7 cellular contexts compared by ENCODE assay signal in genomic region chr14:30875788-30876053, GRCh38. TPM values are rescaled to one million over a fixed set of nuclear protein-coding genes. Genes with fewer than 3 reads are reported as not detected.
DNase-seq lines count a peak whose midpoint lies in the region; ATAC-seq and TF ChIP-seq lines count a peak whose summit lies in the region.

No MANE protein-coding gene starts in this region.

- peak overlapping the region; percentile 86 for H3K4me3 Mint-ChIP-seq in neural crest cell

- WGBS in IMR-90 (ENCODE audit: extremely low coverage in 2 of 2, insufficient read length in 1 of 2), 2 experiments: no CpG with 5 or more reads among the region's 9 CpGs

- H3K27ac Mint-ChIP-seq in neural crest cell (ENCODE audit: unreplicated experiment): no peak overlapping the region

- no peak for TF ChIP-seq RAD21 in IMR-90 (IDR thresholded peaks at IDR 0.05; ENCODE audit: low read length)

- no peaks in the 10 kb centered on the region for H3K79me1 ChIP-seq in IMR-90 (ENCODE audit: low read depth in 1 of 2, low read length in 2 of 2)

- no peak overlapping the region for H3K56ac ChIP-seq in IMR-90 (ENCODE audit: extremely low read depth, insufficient read depth, low read length)

- H3K27me3 Mint-ChIP-seq in neural crest cell (ENCODE audit: low read depth): peaks cover 54% of the 10 kb centered on the region

- no peaks in the 10 kb centered on the region for H3K9me3 ChIP-seq in IMR-90 (ENCODE audit: control insufficient read depth, insufficient read depth, low read length)

- dilution Hi-C loops in IMR-90 (cut with HindIII; ENCODE audit: low sequenced_read_pairs, unreplicated experiment): no loop called here

- no peak overlapping the region for H3K18ac ChIP-seq in IMR-90 (ENCODE audit: low read depth, low read length)

- no peak overlapping the region for H3K14ac ChIP-seq in IMR-90 (replicated peaks; ENCODE audit: low read depth, low read length)

- H3K4me1 Mint-ChIP-seq in neural crest cell: peaks cover 10% of the 10 kb centered on the region

- ATAC-seq in IMR-90 (ENCODE audit: low read depth): no peak

- H2BK5ac ChIP-seq in IMR-90 (ENCODE audit: low read depth, low read length, poor library complexity, severe bottlenecking): no peak overlapping the region

- no peak overlapping the region for H4K8ac ChIP-seq in IMR-90 (ENCODE audit: low read depth in 2 of 2, low read length in 2 of 2)

- BruUV-seq in IMR-90 (replicated peaks; lab: Mats Ljungman, UMichigan): no TSS peak

- H3K9me3 Mint-ChIP-seq in neural crest cell: no peaks in the 10 kb centered on the region

- H3K4ac ChIP-seq in IMR-90 (ENCODE audit: low read depth, low read length): no peak overlapping the region

- H3K36me3 Mint-ChIP-seq in neural crest cell (ENCODE audit: low read depth): no peaks in the 10 kb centered on the region

- no peaks in the 10 kb centered on the region for H3K9me1 ChIP-seq in IMR-90 (ENCODE audit: insufficient read depth, low read length)

- no peak overlapping the region for H2BK15ac ChIP-seq in IMR-90 (ENCODE audit: low read depth, low read length)

- no peak for TF ChIP-seq CTCF in IMR-90 (conservative IDR thresholded peaks at IDR 0.05; ENCODE audit: low read depth, low read length)
- TF ChIP-seq CTCF in coronary artery (IDR thresholded peaks at IDR 0.05): no peak
- no peak for TF ChIP-seq CTCF in neural crest cell (conservative IDR thresholded peaks at IDR 0.05)

- 0 out of 2 replicates have a peak overlapping the region, but pooled peaks have one; percentile 3 for H3K23ac ChIP-seq in IMR-90 (ENCODE audit: low read depth, low read length)

- no peak overlapping the region for H4K5ac ChIP-seq in IMR-90 (ENCODE audit: low read depth, low read length)

- H3K36me3 ChIP-seq in IMR-90 (ENCODE audit: control insufficient read depth, insufficient read depth, low read length): no peaks in the 10 kb centered on the region

- no peak overlapping the region for H2AFZ ChIP-seq in IMR-90 (replicated peaks; ENCODE audit: low read length, poor library complexity)

- TF ChIP-seq POLR2A in IMR-90 (IDR thresholded peaks at IDR 0.05; ENCODE audit: low read depth, low read length): no peak

- H2AK5ac ChIP-seq in IMR-90 (ENCODE audit: low read depth, low read length): no peak overlapping the region

- H3K27ac ChIP-seq in IMR-90 (ENCODE audit: insufficient read depth, low read length) (no peak overlapping the region), coronary artery (no peak overlapping the region)

- H3K9ac ChIP-seq in IMR-90 (ENCODE audit: low read depth, low read length): no peak overlapping the region

- H2AK9ac ChIP-seq in IMR-90 (replicated peaks; ENCODE audit: low read depth, low read length, poor library complexity): peak overlapping the region; percentile 10

- peaks cover 1% of the 10 kb centered on the region; the same call in 1 of the 2 replicates for H3K4me1 ChIP-seq in IMR-90 (ENCODE audit: control insufficient read depth, insufficient read depth, low read length)

- H4K20me1 ChIP-seq in IMR-90 (ENCODE audit: insufficient read depth, low read length): no peaks in the 10 kb centered on the region

- no peak overlapping the region for H3K4me2 ChIP-seq in IMR-90 (ENCODE audit: low read depth, low read length)

- POLR2A ChIA-PET in IMR-90 (lab: Charles Lee; ENCODE audit: unreplicated experiment): no interaction called here

- intact Hi-C loops in IMR-90 (cut with micrococcal nuclease): no loop called here

- in situ Hi-C loops in IMR-90 (cut with MboI; ENCODE audit: low sequenced_read_pairs): no loop called here

- CTCF ChIA-PET in IMR-90 (lab: Yijun Ruan, JAX): no interaction called here

- no peak overlapping the region for H2BK20ac ChIP-seq in IMR-90 (ENCODE audit: low read depth, low read length)

- H4K91ac ChIP-seq in IMR-90 (ENCODE audit: insufficient read depth, low read depth, low read length): no peak overlapping the region

- H3K4me3 ChIP-seq in IMR-90 (ENCODE audit: insufficient read depth, low read depth, low read length) (no peak overlapping the region), coronary artery (peak overlapping the region; percentile 73)

- H2BK120ac ChIP-seq in IMR-90 (ENCODE audit: low read depth, low read length): no peak overlapping the region

- peaks cover 62% of the 10 kb centered on the region for H3K27me3 ChIP-seq in IMR-90 (ENCODE audit: control insufficient read depth, insufficient read depth, low read length)

- DNase-seq in D341Med (ENCODE audit: low spot score): peak; percentile 35
- no peak for DNase-seq in IMR-90
- no peak for DNase-seq in coronary artery (ENCODE audit: low spot score)
- no peak for DNase-seq in neural crest cell (ENCODE audit: low read depth, low spot score)
- no peak for DNase-seq in activated gamma-delta T cell treated with Interleukin-2 at 50 U/mL for 16 hours
- DNase-seq in Ammon's horn (ENCODE audit: low spot score): no peak
- no peak for DNase-seq in cerebellar nuclear complex (lab: John Stamatoyannopoulos, UW)

TF ChIP-seq in IMR-90, 13 proteins besides CTCF, POLR2A, EP300 and RAD21:
- TF ChIP-seq MAZ (IDR thresholded peaks at IDR 0.05; ENCODE audit: borderline replicate concordance, low read depth, low read length) (no peak), RFX5 (IDR thresholded peaks at IDR 0.05; ENCODE audit: low read depth, low read length) (no peak), ELK1 (IDR thresholded peaks at IDR 0.05; ENCODE audit: borderline replicate concordance, low read depth, low read length) (no peak), FOS (IDR thresholded peaks at IDR 0.05; ENCODE audit: low read depth, low read length) (no peak), RCOR1 (IDR thresholded peaks at IDR 0.05; ENCODE audit: insufficient replicate concordance, low read length) (no peak), SMC3 (IDR thresholded peaks at IDR 0.05; ENCODE audit: low read depth, low read length) (no peak), NFE2L2 (IDR thresholded peaks at IDR 0.05; ENCODE audit: low read depth, low read length) (no peak), BHLHE40 (IDR thresholded peaks at IDR 0.05; ENCODE audit: low read depth, low read length) (no peak), MAFK (IDR thresholded peaks at IDR 0.05; ENCODE audit: low read depth, low read length) (no peak), CHD1 (IDR thresholded peaks at IDR 0.05; ENCODE audit: low read depth, low read length) (no peak), CEBPB (IDR thresholded peaks at IDR 0.05; ENCODE audit: low read depth, low read length) (no peak), MXI1 (IDR thresholded peaks at IDR 0.05; ENCODE audit: borderline replicate concordance, low read depth, low read length) (no peak)
- TF ChIP-seq, protein P1, sequence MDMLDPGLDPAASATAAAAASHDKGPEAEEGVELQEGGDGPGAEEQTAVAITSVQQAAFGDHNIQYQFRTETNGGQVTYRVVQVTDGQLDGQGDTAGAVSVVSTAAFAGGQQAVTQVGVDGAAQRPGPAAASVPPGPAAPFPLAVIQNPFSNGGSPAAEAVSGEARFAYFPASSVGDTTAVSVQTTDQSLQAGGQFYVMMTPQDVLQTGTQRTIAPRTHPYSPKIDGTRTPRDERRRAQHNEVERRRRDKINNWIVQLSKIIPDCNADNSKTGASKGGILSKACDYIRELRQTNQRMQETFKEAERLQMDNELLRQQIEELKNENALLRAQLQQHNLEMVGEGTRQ (IDR thresholded peaks at IDR 0.05; ENCODE audit: low read depth, low read length): no peak

RNA-seq across cellular contexts. Expression of gene COCH, which starts 1.4 kb away (rescaled TPM):
- total RNA-seq in IMR-90 (2012; rRNA removed) (0.18 and 0.28 TPM in 2 replicates), neural crest cell (16.8 and 16.9 TPM in 2 replicates)
- 0.10 and 0.17 TPM in 2 replicates for polyA plus RNA-seq in IMR-90 (2012; rRNA removed)
- polyA plus RNA-seq in IMR-90 (2012; cell fraction: cytosol; rRNA removed): 0.08 and 0.34 TPM in 2 replicates
- polyA plus RNA-seq in IMR-90 (2012; cell fraction: nucleus; rRNA removed; ENCODE audit: low replicate concordance): 0.03 and 0.16 TPM in 2 replicates

Comparison
In these comparisons a context has a peak if more than half of its experiments do, and no peak if none do; other contexts are left out.
1. RNA of gene COCH, which starts 1.4 kb away (total RNA-seq): 16.8 to 16.9 TPM in neural crest cell; 0.18 to 0.28 TPM in IMR-90; every median in the first group is over 10 times any median in the second.